ENCODE assay signal across 8 cellular contexts in the genomic region with DNA sequence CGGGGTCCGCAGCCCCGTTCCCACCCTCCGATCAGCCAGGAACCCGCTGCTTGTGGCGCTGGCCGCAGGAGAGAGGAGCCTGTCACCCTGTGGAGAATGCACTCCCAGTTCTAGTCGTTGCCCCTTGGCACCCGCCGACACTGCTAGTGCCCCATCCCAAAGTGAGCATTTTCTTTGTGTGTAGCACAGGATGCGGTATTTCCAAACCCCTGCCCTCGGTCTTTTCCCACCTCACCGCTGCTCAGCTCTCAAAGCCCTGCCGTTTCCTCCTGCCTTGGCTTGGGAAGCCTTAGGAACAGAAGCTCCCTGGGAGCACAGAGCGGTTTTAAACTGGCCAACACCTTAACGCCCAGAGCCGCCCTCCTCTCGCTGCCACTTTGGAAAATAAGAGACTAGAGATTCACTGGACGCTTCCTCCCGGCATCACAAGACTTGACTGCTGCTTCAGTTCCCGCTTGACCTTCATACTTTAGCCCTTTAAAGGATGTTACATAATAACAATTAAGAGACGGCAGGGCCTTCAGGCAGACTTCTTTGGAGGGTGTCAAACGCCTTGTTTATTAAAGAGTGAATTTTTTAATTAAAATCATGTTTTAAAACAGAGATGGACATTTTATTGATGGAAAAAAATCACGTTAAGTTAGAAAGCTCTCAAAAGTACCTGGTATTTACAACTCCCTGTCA. TPM values are rescaled to one million over a fixed set of nuclear protein-coding genes. Genes with fewer than 3 reads are reported as not detected.
DNase-seq lines count a peak whose midpoint lies in the region; ATAC-seq and TF ChIP-seq lines count a peak whose summit lies in the region.

No MANE protein-coding gene starts in this region.

- H2AK5ac ChIP-seq in trophoblast cell (ENCODE audit: low read length), result no peak overlapping the region

- H3K4ac ChIP-seq in trophoblast cell (ENCODE audit: low read depth, low read length), result no peak overlapping the region

- H3K79me2 ChIP-seq in PC-9 (ENCODE audit: low read depth) (no peaks in the 10 kb centered on the region), trophoblast cell (ENCODE audit: control insufficient read depth, insufficient read depth, low read length, poor library complexity) (peaks cover 3% of the 10 kb centered on the region)

- WGBS in right cardiac atrium, result 3% methylated on average over 24 of the region's 24 CpGs
- WGBS in trophoblast cell (ENCODE audit: extremely low coverage, insufficient coverage, insufficient read length), result no CpG with 5 or more reads among the region's 24 CpGs

- no peak overlapping the region for H2BK5ac ChIP-seq in trophoblast cell (ENCODE audit: low read depth, low read length, poor library complexity)

- H4K91ac ChIP-seq in trophoblast cell (ENCODE audit: low read depth, low read length), result peak overlapping the region; percentile 65

- BruUV-seq in PC-9 (replicated peaks; lab: Mats Ljungman, UMichigan), result TSS peak; percentile 53

- H3K9ac ChIP-seq in trophoblast cell (ENCODE audit: low read length), result no peak overlapping the region

- H3K27me3 ChIP-seq in PC-9 (ENCODE audit: insufficient read depth, low read depth) (no peaks in the 10 kb centered on the region), right cardiac atrium (ENCODE audit: control insufficient read depth, insufficient read depth) (no peaks in the 10 kb centered on the region), trophoblast cell (ENCODE audit: insufficient read depth, low read length) (peaks cover 6% of the 10 kb centered on the region)

- peak overlapping the region; percentile 79 for H4K8ac ChIP-seq in trophoblast cell (ENCODE audit: low read depth, low read length)

- ATAC-seq in HG02981 (IDR thresholded peaks at IDR 0.05; ENCODE audit: unreplicated experiment) (peak; percentile 9), right cardiac atrium (peak; percentile 18 to 40), HG03469 (IDR thresholded peaks at IDR 0.05; ENCODE audit: unreplicated experiment) (no peak)

- DNase-seq in DMS53 (lab: John Stamatoyannopoulos, UW), result peak; percentile 62
- no peak for DNase-seq in DMS53 treated with DMSO at 0.1 percent for 48 hours (lab: John Stamatoyannopoulos, UW; ENCODE audit: unreplicated experiment)
- DNase-seq in PC-9, result peak in 1 of 2 experiments; percentile 20
- DNase-seq in anterior cingulate cortex (lab: John Stamatoyannopoulos, UW), result peak in 39 of 58 donors; percentile 16 to 78 (median 60)
- DNase-seq in right cardiac atrium, result peak; percentile 42 to 78 (median 63)
- DNase-seq in trophoblast cell, result peak; percentile 28 to 44

- no peaks in the 10 kb centered on the region for H3K36me3 ChIP-seq in PC-9 (ENCODE audit: low read depth)
- no peaks in the 10 kb centered on the region for H3K36me3 ChIP-seq in trophoblast cell (ENCODE audit: control insufficient read depth in 1 of 2, insufficient read depth in 2 of 2, low read length in 2 of 2)

- H3K9me3 ChIP-seq in PC-9 (ENCODE audit: insufficient read depth, low read depth) (no peaks in the 10 kb centered on the region), right cardiac atrium (ENCODE audit: control insufficient read depth, low read length) (no peaks in the 10 kb centered on the region), trophoblast cell (ENCODE audit: insufficient read depth, low read depth, low read length) (no peaks in the 10 kb centered on the region)

- H4K12ac ChIP-seq in trophoblast cell (ENCODE audit: low read depth, low read length), result no peak overlapping the region

- H4K20me1 ChIP-seq in PC-9 (ENCODE audit: insufficient read depth), result no peaks in the 10 kb centered on the region

- no peaks in the 10 kb centered on the region for H3F3A ChIP-seq in PC-9 (ENCODE audit: insufficient read depth, low read depth)

- no peak overlapping the region for H2BK12ac ChIP-seq in trophoblast cell (ENCODE audit: low read length)

- H3K23ac ChIP-seq in trophoblast cell (ENCODE audit: low read length), result no peak overlapping the region

- no peaks in the 10 kb centered on the region for H3K9me2 ChIP-seq in PC-9 (ENCODE audit: insufficient read depth)

- H3K4me3 ChIP-seq in PC-9, result peak overlapping the region; percentile 70
- peak overlapping the region; percentile 71 for H3K4me3 ChIP-seq in right cardiac atrium (ENCODE audit: low read length)
- peak overlapping the region; percentile 86 for H3K4me3 ChIP-seq in trophoblast cell (ENCODE audit: low read depth, low read length)

- intact Hi-C loops in PC-9 (cut with micrococcal nuclease; ENCODE audit: unreplicated experiment) (no loop called here), right cardiac atrium (cut with DNase I) (no loop called here)

- H3K79me1 ChIP-seq in trophoblast cell (ENCODE audit: low read length), result peaks cover 10% of the 10 kb centered on the region

- no peak for TF ChIP-seq CTCF in PC-9 (conservative IDR thresholded peaks at IDR 0.05)

- POLR2A ChIA-PET in PC-9 (lab: Charles Lee; ENCODE audit: unreplicated experiment), result no interaction called here

- H2AFZ ChIP-seq in PC-9, result peak overlapping the region; percentile 79
- peak overlapping the region; percentile 97 for H2AFZ ChIP-seq in trophoblast cell (ENCODE audit: insufficient read depth, low read length, poor library complexity)

- H3K4me2 ChIP-seq in PC-9, result peak overlapping the region; percentile 92
- peak overlapping the region; percentile 86 for H3K4me2 ChIP-seq in trophoblast cell (ENCODE audit: low read length)

- H3K4me1 ChIP-seq in PC-9 (replicated peaks; ENCODE audit: insufficient read depth) (peaks cover 8% of the 10 kb centered on the region), right cardiac atrium (ENCODE audit: control insufficient read depth, insufficient read depth, low read length) (peaks cover 3% of the 10 kb centered on the region), trophoblast cell (ENCODE audit: control insufficient read depth in 1 of 2, insufficient read depth in 2 of 2, low read length in 2 of 2) (no peaks in the 10 kb centered on the region)

- H3K18ac ChIP-seq in trophoblast cell (ENCODE audit: low read length), result no peak overlapping the region

- no peak overlapping the region for H3K14ac ChIP-seq in trophoblast cell (ENCODE audit: low read length)

- H2BK120ac ChIP-seq in trophoblast cell (ENCODE audit: insufficient read depth, low read length, poor library complexity), result no peak overlapping the region

- CTCF ChIA-PET in PC-9 (lab: Charles Lee), result interaction anchor here (0.6 kb wide), 1 partner anchor 39 kb away, joined by 3 read pairs; no protein-coding TSS in a partner anchor

- no peak overlapping the region for H3K27ac ChIP-seq in PC-9
- H3K27ac ChIP-seq in right cardiac atrium (ENCODE audit: low read length), result peak overlapping the region; percentile 78
- H3K27ac ChIP-seq in trophoblast cell (ENCODE audit: low read depth, low read length), result no peak overlapping the region

RNA-seq across cellular contexts. Expression of gene CYP4V2, which starts 0.8 kb away (rescaled TPM):
- total RNA-seq in PC-9 (2021), result 12.5 and 13.0 TPM in 2 replicates
- 10 to 100 TPM; 25.8 to 34.7 (median 29.7) TPM for total RNA-seq in right cardiac atrium
- 19.6 TPM for polyA plus RNA-seq in right cardiac atrium
- 0.44 and 0.49 TPM in 2 replicates for polyA plus RNA-seq in trophoblast cell (2013)

RNA-seq across cellular contexts. Expression of gene KLKB1, which starts 35.1 kb away (rescaled TPM):
- total RNA-seq in PC-9 (2021), result not detected in 2 replicates
- 1 to 10 TPM in 2 of 4 donors, under 1 TPM in 2; 0.56 to 1.7 (median 1.3) TPM for total RNA-seq in right cardiac atrium
- polyA plus RNA-seq in right cardiac atrium, result 0.93 TPM
- not detected in 2 replicates for polyA plus RNA-seq in trophoblast cell (2013)
